Comparison of ENCODE assay signal across 15 cellular contexts in the genomic region with DNA sequence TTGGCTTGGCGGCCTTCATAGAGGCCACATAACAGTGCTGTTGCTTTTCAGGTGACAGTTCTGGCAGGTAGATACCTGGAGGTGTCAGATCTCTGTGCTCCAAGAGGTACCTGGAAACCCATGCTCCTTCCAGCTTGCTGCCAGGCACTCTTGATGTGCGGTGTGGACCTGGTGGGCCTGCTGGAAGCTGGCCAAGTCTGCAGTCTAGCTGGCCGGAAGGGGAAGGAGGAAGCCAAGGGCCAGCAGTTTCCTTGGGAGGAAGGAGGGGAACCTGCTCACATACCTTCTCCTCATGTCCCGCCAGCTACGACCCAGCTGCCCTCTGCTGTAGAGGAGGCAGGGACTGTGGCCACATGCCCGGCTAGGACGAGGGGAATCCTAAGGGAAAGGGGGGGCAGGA.
DNase-seq lines count a peak whose midpoint lies in the region; ATAC-seq and TF ChIP-seq lines count a peak whose summit lies in the region.
"Had no signal": no experiment of that assay in that cellular context is flagged by ENCODE, and none has a peak within 500 bp of the region (broad histone marks: within the 10 kb centered on the region; RNA-seq: fewer than 3 reads in every experiment).

No MANE protein-coding gene starts in this region.

- no peak overlapping the region for H2BK120ac ChIP-seq in neuronal stem cell (ENCODE audit: low read depth, low read length)

- H4K91ac ChIP-seq in neuronal stem cell (ENCODE audit: low read depth, low read length, poor library complexity): no peak overlapping the region

- H3K79me1 ChIP-seq in neuronal stem cell (ENCODE audit: low read depth, low read length): no peaks in the 10 kb centered on the region

- H3K4me2 ChIP-seq in BLaER1 (peak overlapping the region; percentile 79), neuronal stem cell (ENCODE audit: insufficient read depth, low read length, poor library complexity, severe bottlenecking) (no peak overlapping the region)
- peak overlapping the region in 10 of 11 experiments; percentile 1 to 86 (median 82); a peak in 18 of 22 replicates for H3K4me2 ChIP-seq in BLaER1 treated with 17β-estradiol and CSF1 and Interleukin-3, amounts not matched to agents 10 nM and 100 nM
- H3K4me2 ChIP-seq: GM23338 had no signal

- peak overlapping the region; percentile 23 for H3K14ac ChIP-seq in neuronal stem cell (ENCODE audit: low read length)

- intact Hi-C loops in spleen (cut with DNase I; ENCODE audit: low total_unique reads): no loop called here

- H4K20me1 ChIP-seq in BLaER1: no peaks in the 10 kb centered on the region
- H4K20me1 ChIP-seq in BLaER1 treated with 17β-estradiol and CSF1 and Interleukin-3, amounts not matched to agents 10 nM and 100 nM: no peaks in the 10 kb centered on the region

- H3K9me3 ChIP-seq in BLaER1 (peaks cover 6% of the 10 kb centered on the region; the same call in 1 of the 2 replicates), neuronal stem cell (replicated peaks in 1 of 2; ENCODE audit: control insufficient read depth in 2 of 2, insufficient read depth in 1 of 2, low read depth in 1 of 2, low read length in 2 of 2) (peaks cover 0 to 2% of the 10 kb centered on the region in 2 donors), spleen (no peaks in the 10 kb centered on the region)
- H3K9me3 ChIP-seq in BLaER1 treated with 17β-estradiol and CSF1 and Interleukin-3, amounts not matched to agents 10 nM and 100 nM (replicated peaks in 1 of 11): peaks cover 0 to 26% (median 4%) of the 10 kb centered on the region in 11 experiments; a peak in 6 of 22 replicates

- no peak for TF ChIP-seq POLR2A in spleen (IDR thresholded peaks at IDR 0.05)

- no peak overlapping the region for H3K27ac ChIP-seq in BLaER1
- 0 out of 22 replicates have a peak overlapping the region, but pooled peaks of 1 of the 11 experiments have one; percentile 9 for H3K27ac ChIP-seq in BLaER1 treated with 17β-estradiol and CSF1 and Interleukin-3, amounts not matched to agents 10 nM and 100 nM
- no peak overlapping the region for H3K27ac ChIP-seq in neuronal stem cell (replicated peaks; ENCODE audit: low read length)
- H3K27ac ChIP-seq in spleen: no peak overlapping the region

- H3K4me3 ChIP-seq in BLaER1 (no peak overlapping the region), neuronal stem cell (ENCODE audit: low read length in 2 of 2) (no peak overlapping the region), spleen (no peak overlapping the region)
- no peak overlapping the region for H3K4me3 ChIP-seq in BLaER1 treated with 17β-estradiol and CSF1 and Interleukin-3, amounts not matched to agents 10 nM and 100 nM
- H3K4me3 ChIP-seq: GM23338 had no signal

- H3K27me3 ChIP-seq in BLaER1 (no peaks in the 10 kb centered on the region), neuronal stem cell (ENCODE audit: control insufficient read depth in 3 of 3, insufficient read depth in 3 of 3, low read depth in 1 of 3, low read length in 3 of 3) (no peaks in the 10 kb centered on the region), spleen (replicated peaks in 1 of 7) (peaks cover 0 to 32% (median 0%) of the 10 kb centered on the region in 7 donors)
- peaks cover 0 to 7% (median 0%) of the 10 kb centered on the region in 11 experiments; a peak in 2 of 22 replicates for H3K27me3 ChIP-seq in BLaER1 treated with 17β-estradiol and CSF1 and Interleukin-3, amounts not matched to agents 10 nM and 100 nM

- no peak overlapping the region for H3K23ac ChIP-seq in neuronal stem cell (ENCODE audit: low read depth, low read length, poor library complexity)

- H2BK15ac ChIP-seq in neuronal stem cell (ENCODE audit: low read length): no peak overlapping the region

- H3K36me3 ChIP-seq in BLaER1: no peaks in the 10 kb centered on the region
- no peaks in the 10 kb centered on the region for H3K36me3 ChIP-seq in BLaER1 treated with 17β-estradiol and CSF1 and Interleukin-3, amounts not matched to agents 10 nM and 100 nM
- H3K36me3 ChIP-seq in neuronal stem cell (replicated peaks in 1 of 2; ENCODE audit: control insufficient read depth in 2 of 2, insufficient read depth in 2 of 2, low read length in 2 of 2): no peaks in the 10 kb centered on the region
- no peaks in the 10 kb centered on the region for H3K36me3 ChIP-seq in spleen

- no peak for TF ChIP-seq CTCF in spleen (IDR thresholded peaks at IDR 0.05 in 8 of 11, conservative IDR thresholded peaks at IDR 0.05 in 3 of 11)

- no peak for ATAC-seq in HG03159 (IDR thresholded peaks at IDR 0.05; ENCODE audit: unreplicated experiment)
- ATAC-seq: GM23338, HCT116 had no signal

- H3K4ac ChIP-seq in neuronal stem cell (ENCODE audit: low read length): no peak overlapping the region

- peak overlapping the region; percentile 17 for H2AK5ac ChIP-seq in neuronal stem cell (ENCODE audit: low read depth, low read length)

- no CpG with 5 or more reads among the region's 7 CpGs for WGBS in neuronal stem cell (ENCODE audit: extremely low coverage in 2 of 2, insufficient read length in 2 of 2, insufficient replicate concordance in 1 of 2), 2 donors
- 27 to 59% (median 45%) methylated on average over 7 of the region's 7 CpGs for WGBS in spleen, 5 donors

- H3K4me1 ChIP-seq in BLaER1 (peaks cover 79% of the 10 kb centered on the region), neuronal stem cell (ENCODE audit: control insufficient read depth in 2 of 2, insufficient read depth in 1 of 2, low read depth in 1 of 2, low read length in 2 of 2) (peaks cover 0 to 5% of the 10 kb centered on the region in 2 donors), spleen (no peaks in the 10 kb centered on the region)
- peaks cover 27 to 83% (median 59%) of the 10 kb centered on the region in 10 experiments for H3K4me1 ChIP-seq in BLaER1 treated with 17β-estradiol and CSF1 and Interleukin-3, amounts not matched to agents 10 nM and 100 nM

- no peak overlapping the region for H2BK5ac ChIP-seq in neuronal stem cell (ENCODE audit: low read length)

- H4K8ac ChIP-seq in neuronal stem cell (ENCODE audit: low read depth, low read length): no peak overlapping the region

- H3K18ac ChIP-seq in neuronal stem cell (ENCODE audit: low read length): peak overlapping the region; percentile 9

- DNase-seq in neuronal stem cell (ENCODE audit: low spot score) (no peak), spleen (peak; percentile 64), GM03348 (ENCODE audit: low spot score) (no peak)
- DNase-seq: CD4-positive, alpha-beta T cell; CD8-positive, alpha-beta memory T cell; DMS 273 treated with DMSO at 0.1 percent for 48 hours; DMS79; EL; GDM1; H9 had no signal

- H2BK12ac ChIP-seq in neuronal stem cell (ENCODE audit: low read length): no peak overlapping the region

- no peak overlapping the region for H2AFZ ChIP-seq in neuronal stem cell (ENCODE audit: low read length)
- H2AFZ ChIP-seq: GM23338 had no signal

- H3K9ac ChIP-seq in BLaER1 (no peak overlapping the region), neuronal stem cell (ENCODE audit: low read depth, low read length, poor library complexity) (no peak overlapping the region)
- H3K9ac ChIP-seq in BLaER1 treated with 17β-estradiol and CSF1 and Interleukin-3, amounts not matched to agents 10 nM and 100 nM: no peak overlapping the region
